In genomic region chr11:14308114-14308896, GRCh38 we compare ENCODE assay signal across 8 cellular contexts. TPM values are rescaled to one million over a fixed set of nuclear protein-coding genes. Genes with fewer than 3 reads are reported as not detected.
A peak's percentile ranks its signal among the peaks of the same experiment; 100 is the strongest.
DNase-seq lines count a peak whose midpoint lies in the region; ATAC-seq, FAIRE-seq and TF ChIP-seq lines count a peak whose summit lies in the region.

No MANE protein-coding gene starts in this region.

- TF ChIP-seq POLR2A in erythroblast (IDR thresholded peaks at IDR 0.05; ENCODE audit: low read length), result no peak

- TF ChIP-seq CTCF in BJ (IDR thresholded peaks at IDR 0.05; ENCODE audit: insufficient read depth, low read depth, low read length) (peak; percentile 69), Panc1 (IDR thresholded peaks at IDR 0.05) (peak; percentile 68; the same call in 1 of the 2 replicates), pancreas (IDR thresholded peaks at IDR 0.05) (peak in 2 of 4 donors; percentile 33 to 35)

- DNase-seq in BJ (ENCODE audit: low read depth) (no peak), Panc1 (ENCODE audit: low read depth, low spot score) (no peak), erythroblast (lab: John Stamatoyannopoulos, UW) (peak; percentile 40 to 43), pancreas (no peak), NCI-H2029 (lab: John Stamatoyannopoulos, UW) (no peak)
- DNase-seq in activated effector memory CD4-positive, alpha-beta T cell treated with Interleukin-2 at 50 U/mL for 16 hours, result no peak

- H3K4me1 ChIP-seq in Panc1 (ENCODE audit: control insufficient read depth, insufficient read depth, low read length) (peaks cover 23% of the 10 kb centered on the region), pancreas (peaks cover 7 to 18% (median 16%) of the 10 kb centered on the region in 3 donors)

- no peaks in the 10 kb centered on the region for H3K27me3 ChIP-seq in BJ (ENCODE audit: control insufficient read depth, insufficient read depth, low read length)
- H3K27me3 ChIP-seq in Panc1 (ENCODE audit: control insufficient read depth, insufficient read depth, low read length), result no peaks in the 10 kb centered on the region
- H3K27me3 ChIP-seq in pancreas, result no peaks in the 10 kb centered on the region

- H3K9me3 ChIP-seq in Panc1 (ENCODE audit: control insufficient read depth, insufficient read depth, low read depth, low read length) (no peaks in the 10 kb centered on the region), pancreas (no peaks in the 10 kb centered on the region)

- no peak overlapping the region for H3K27ac ChIP-seq in Panc1 (ENCODE audit: low read length)
- H3K27ac ChIP-seq in pancreas, result no peak overlapping the region

- no peaks in the 10 kb centered on the region for H3K36me3 ChIP-seq in BJ (ENCODE audit: control insufficient read depth, insufficient read depth, low read length)
- H3K36me3 ChIP-seq in Panc1 (ENCODE audit: control insufficient read depth, insufficient read depth, low read length), result no peaks in the 10 kb centered on the region
- no peaks in the 10 kb centered on the region for H3K36me3 ChIP-seq in pancreas

- CTCF ChIA-PET in BJ (lab: Yijun Ruan, JAX), result interaction anchor here (0.6 to 3.6 kb wide), 15 partner anchors 10 to 147 kb away, joined by 3 to 20 read pairs (median 3); no protein-coding TSS in a partner anchor
- CTCF ChIA-PET in Panc1 (lab: Charles Lee), result interaction anchor here (0.6 to 1.4 kb wide), 4 partner anchors 10 to 110 kb away, joined by 3 to 5 read pairs (median 3); no protein-coding TSS in a partner anchor

- POLR2A ChIA-PET in BJ (lab: Charles Lee), result interaction anchor here (0.5 kb wide), 1 partner anchor 379 kb away, joined by 5 read pairs; no protein-coding TSS in a partner anchor
- POLR2A ChIA-PET in Panc1 (lab: Charles Lee), result no interaction called here

- ATAC-seq in GM18868 (IDR thresholded peaks at IDR 0.05; ENCODE audit: unreplicated experiment) (peak; percentile 52), HG03460 (IDR thresholded peaks at IDR 0.05; ENCODE audit: unreplicated experiment) (peak; percentile 39), Panc1 (peak; percentile 75), pancreas (peak; percentile 64 to 93 (median 87))

- 14 to 16% methylated on average over 5 of the region's 5 CpGs for WGBS in pancreas, 2 donors

- FAIRE-seq in pancreas (lab: Jason Lieb, UNC), result no peak

- in situ Hi-C loops in Panc1 (cut with HindIII; ENCODE audit: low pct_unique_long_range_greater_than_20kb, low sequenced_read_pairs), result no loop called here

- intact Hi-C loops in Panc1 (cut with micrococcal nuclease; ENCODE audit: unreplicated experiment), result no loop called here
- intact Hi-C loops in pancreas (cut with DNase I), result loop anchor here in 1 of 3 donors (10.0 kb wide), 1 partner anchor 136 kb away; no protein-coding TSS in a partner anchor

- BruUV-seq in Panc1 (replicated peaks; lab: Mats Ljungman, UMichigan), result no TSS peak

- H3K4me3 ChIP-seq in BJ (ENCODE audit: low read depth, low read length), result no peak overlapping the region
- H3K4me3 ChIP-seq in Panc1 (ENCODE audit: low read depth in 2 of 2, low read length in 2 of 2), result no peak overlapping the region
- no peak overlapping the region for H3K4me3 ChIP-seq in pancreas

RNA-seq across cellular contexts. Expression of gene RRAS2, which starts 50.7 kb away (rescaled TPM):
- polyA plus RNA-seq in BJ (2011; rRNA removed), result 29.1 and 60.6 TPM in 2 replicates
- polyA minus RNA-seq in BJ (2011; rRNA and poly(A)+ RNA removed), result 16.2 and 18.0 TPM in 2 replicates
- 58.4 TPM for total RNA-seq in Panc1 (2021; ENCODE audit: unreplicated experiment)
- 31.1 TPM for polyA plus RNA-seq in Panc1 (2012; ENCODE audit: insufficient read length)
- 10 to 100 TPM; 14.0 to 21.8 (median 15.6) TPM for total RNA-seq in pancreas
- 10 to 100 TPM in 1 of 2 donors, 1 to 10 TPM in 1; 9.0 to 10.2 TPM for polyA plus RNA-seq in pancreas

Comparison
In these comparisons a context has a peak if more than half of its experiments do, and no peak if none do; other contexts are left out.
1. DNase-seq: peak in erythroblast (2 of 2); none in BJ (single experiment), Panc1 (single experiment), pancreas (0 of 6), activated effector memory CD4-positive, alpha-beta T cell treated with Interleukin-2 at 50 U/mL for 16 hours (single experiment) and NCI-H2029 (single experiment).
2. Peak in every context shown above with its lines, with median percentiles within 50 percentile points of each other: ATAC-seq.